2 cellular contexts compared by ENCODE assay signal in the genomic region with DNA sequence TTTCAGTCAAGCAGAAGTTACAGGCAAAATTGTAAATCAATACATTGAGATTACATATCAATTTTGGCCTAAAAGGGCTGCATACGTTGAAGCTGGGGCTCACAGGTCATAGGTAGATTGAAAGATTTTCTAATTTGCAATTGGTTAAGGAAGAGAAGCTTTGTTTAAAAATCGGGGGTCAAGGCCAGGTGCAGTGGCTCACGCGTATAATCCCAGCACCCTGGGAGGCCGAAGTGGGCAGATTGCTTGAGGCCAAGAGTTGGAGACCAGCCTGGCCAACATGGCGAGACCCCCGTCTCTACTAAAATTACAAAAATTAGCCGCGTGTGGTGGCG.
TF ChIP-seq lines count a peak whose summit lies in the region.

No MANE protein-coding gene starts in this region.

TF ChIP-seq in HepG2, 621 proteins besides CTCF, POLR2A, EP300 and RAD21:
- TF ChIP-seq, protein P1, sequence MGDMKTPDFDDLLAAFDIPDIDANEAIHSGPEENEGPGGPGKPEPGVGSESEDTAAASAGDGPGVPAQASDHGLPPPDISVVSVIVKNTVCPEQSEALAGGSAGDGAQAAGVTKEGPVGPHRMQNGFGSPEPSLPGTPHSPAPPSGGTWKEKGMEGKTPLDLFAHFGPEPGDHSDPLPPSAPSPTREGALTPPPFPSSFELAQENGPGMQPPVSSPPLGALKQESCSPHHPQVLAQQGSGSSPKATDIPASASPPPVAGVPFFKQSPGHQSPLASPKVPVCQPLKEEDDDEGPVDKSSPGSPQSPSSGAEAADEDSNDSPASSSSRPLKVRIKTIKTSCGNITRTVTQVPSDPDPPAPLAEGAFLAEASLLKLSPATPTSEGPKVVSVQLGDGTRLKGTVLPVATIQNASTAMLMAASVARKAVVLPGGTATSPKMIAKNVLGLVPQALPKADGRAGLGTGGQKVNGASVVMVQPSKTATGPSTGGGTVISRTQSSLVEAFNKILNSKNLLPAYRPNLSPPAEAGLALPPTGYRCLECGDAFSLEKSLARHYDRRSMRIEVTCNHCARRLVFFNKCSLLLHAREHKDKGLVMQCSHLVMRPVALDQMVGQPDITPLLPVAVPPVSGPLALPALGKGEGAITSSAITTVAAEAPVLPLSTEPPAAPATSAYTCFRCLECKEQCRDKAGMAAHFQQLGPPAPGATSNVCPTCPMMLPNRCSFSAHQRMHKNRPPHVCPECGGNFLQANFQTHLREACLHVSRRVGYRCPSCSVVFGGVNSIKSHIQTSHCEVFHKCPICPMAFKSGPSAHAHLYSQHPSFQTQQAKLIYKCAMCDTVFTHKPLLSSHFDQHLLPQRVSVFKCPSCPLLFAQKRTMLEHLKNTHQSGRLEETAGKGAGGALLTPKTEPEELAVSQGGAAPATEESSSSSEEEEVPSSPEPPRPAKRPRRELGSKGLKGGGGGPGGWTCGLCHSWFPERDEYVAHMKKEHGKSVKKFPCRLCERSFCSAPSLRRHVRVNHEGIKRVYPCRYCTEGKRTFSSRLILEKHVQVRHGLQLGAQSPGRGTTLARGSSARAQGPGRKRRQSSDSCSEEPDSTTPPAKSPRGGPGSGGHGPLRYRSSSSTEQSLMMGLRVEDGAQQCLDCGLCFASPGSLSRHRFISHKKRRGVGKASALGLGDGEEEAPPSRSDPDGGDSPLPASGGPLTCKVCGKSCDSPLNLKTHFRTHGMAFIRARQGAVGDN (CRISPR knock-in tag; IDR thresholded peaks at IDR 0.05) = peak; percentile 53
- TF ChIP-seq ZNF160 (CRISPR knock-in tag; IDR thresholded peaks at IDR 0.05) = no peak
- no peak for TF ChIP-seq TEAD3 (CRISPR knock-in tag; optimal IDR thresholded peaks at IDR 0.05; ENCODE audit: borderline replicate concordance)
- TF ChIP-seq, protein P2, sequence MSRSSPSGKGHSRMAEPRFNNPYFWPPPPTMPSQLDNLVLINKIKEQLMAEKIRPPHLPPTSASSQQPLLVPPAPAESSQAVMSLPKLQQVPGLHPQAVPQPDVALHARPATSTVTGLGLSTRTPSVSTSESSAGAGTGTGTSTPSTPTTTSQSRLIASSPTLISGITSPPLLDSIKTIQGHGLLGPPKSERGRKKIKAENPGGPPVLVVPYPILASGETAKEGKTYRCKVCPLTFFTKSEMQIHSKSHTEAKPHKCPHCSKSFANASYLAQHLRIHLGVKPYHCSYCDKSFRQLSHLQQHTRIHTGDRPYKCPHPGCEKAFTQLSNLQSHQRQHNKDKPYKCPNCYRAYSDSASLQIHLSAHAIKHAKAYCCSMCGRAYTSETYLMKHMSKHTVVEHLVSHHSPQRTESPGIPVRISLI (CRISPR knock-in tag; IDR thresholded peaks at IDR 0.05; ENCODE audit: borderline replicate concordance) = no peak
- TF ChIP-seq GPN1 (CRISPR knock-in tag; IDR thresholded peaks at IDR 0.05; ENCODE audit: borderline replicate concordance) = no peak
- no peak for TF ChIP-seq TAF1 (CRISPR knock-in tag; IDR thresholded peaks at IDR 0.05)
- TF ChIP-seq EED (CRISPR knock-in tag; IDR thresholded peaks at IDR 0.05) = 0 out of 2 replicates have a peak, but pooled peaks have one; percentile 29
- TF ChIP-seq RARA (CRISPR knock-in tag; IDR thresholded peaks at IDR 0.05) = 0 out of 2 replicates have a peak, but pooled peaks have one; percentile 8
- TF ChIP-seq ZBTB21 (CRISPR knock-in tag; IDR thresholded peaks at IDR 0.05) = no peak
- no peak for TF ChIP-seq ZMYM2 (CRISPR knock-in tag; IDR thresholded peaks at IDR 0.05)

TF ChIP-seq in K562, 482 proteins besides CTCF, POLR2A, EP300 and RAD21 (continued from another document and continues in another):
- TF ChIP-seq, protein P3, sequence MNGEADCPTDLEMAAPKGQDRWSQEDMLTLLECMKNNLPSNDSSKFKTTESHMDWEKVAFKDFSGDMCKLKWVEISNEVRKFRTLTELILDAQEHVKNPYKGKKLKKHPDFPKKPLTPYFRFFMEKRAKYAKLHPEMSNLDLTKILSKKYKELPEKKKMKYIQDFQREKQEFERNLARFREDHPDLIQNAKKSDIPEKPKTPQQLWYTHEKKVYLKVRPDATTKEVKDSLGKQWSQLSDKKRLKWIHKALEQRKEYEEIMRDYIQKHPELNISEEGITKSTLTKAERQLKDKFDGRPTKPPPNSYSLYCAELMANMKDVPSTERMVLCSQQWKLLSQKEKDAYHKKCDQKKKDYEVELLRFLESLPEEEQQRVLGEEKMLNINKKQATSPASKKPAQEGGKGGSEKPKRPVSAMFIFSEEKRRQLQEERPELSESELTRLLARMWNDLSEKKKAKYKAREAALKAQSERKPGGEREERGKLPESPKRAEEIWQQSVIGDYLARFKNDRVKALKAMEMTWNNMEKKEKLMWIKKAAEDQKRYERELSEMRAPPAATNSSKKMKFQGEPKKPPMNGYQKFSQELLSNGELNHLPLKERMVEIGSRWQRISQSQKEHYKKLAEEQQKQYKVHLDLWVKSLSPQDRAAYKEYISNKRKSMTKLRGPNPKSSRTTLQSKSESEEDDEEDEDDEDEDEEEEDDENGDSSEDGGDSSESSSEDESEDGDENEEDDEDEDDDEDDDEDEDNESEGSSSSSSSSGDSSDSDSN (IDR thresholded peaks at IDR 0.05; ENCODE audit: borderline replicate concordance in 1 of 2, low read depth in 2 of 2, low read length in 2 of 2) = no peak
- TF ChIP-seq MEF2A (IDR thresholded peaks at IDR 0.05; ENCODE audit: control insufficient read depth, low read depth, low read length) = no peak
- TF ChIP-seq, protein P4, sequence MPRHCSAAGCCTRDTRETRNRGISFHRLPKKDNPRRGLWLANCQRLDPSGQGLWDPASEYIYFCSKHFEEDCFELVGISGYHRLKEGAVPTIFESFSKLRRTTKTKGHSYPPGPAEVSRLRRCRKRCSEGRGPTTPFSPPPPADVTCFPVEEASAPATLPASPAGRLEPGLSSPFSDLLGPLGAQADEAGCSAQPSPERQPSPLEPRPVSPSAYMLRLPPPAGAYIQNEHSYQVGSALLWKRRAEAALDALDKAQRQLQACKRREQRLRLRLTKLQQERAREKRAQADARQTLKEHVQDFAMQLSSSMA (CRISPR knock-in tag; IDR thresholded peaks at IDR 0.05) = no peak
- no peak for TF ChIP-seq RCOR1 (IDR thresholded peaks at IDR 0.05; ENCODE audit: borderline replicate concordance in 1 of 2, low read depth in 2 of 2, low read length in 2 of 2)
- TF ChIP-seq ZNF695 (CRISPR knock-in tag; IDR thresholded peaks at IDR 0.05) = no peak
- TF ChIP-seq RHOXF2B (CRISPR knock-in tag; conservative IDR thresholded peaks at IDR 0.05) = no peak
- no peak for TF ChIP-seq TCFL5 (CRISPR knock-in tag; conservative IDR thresholded peaks at IDR 0.05)
- TF ChIP-seq, protein P5, sequence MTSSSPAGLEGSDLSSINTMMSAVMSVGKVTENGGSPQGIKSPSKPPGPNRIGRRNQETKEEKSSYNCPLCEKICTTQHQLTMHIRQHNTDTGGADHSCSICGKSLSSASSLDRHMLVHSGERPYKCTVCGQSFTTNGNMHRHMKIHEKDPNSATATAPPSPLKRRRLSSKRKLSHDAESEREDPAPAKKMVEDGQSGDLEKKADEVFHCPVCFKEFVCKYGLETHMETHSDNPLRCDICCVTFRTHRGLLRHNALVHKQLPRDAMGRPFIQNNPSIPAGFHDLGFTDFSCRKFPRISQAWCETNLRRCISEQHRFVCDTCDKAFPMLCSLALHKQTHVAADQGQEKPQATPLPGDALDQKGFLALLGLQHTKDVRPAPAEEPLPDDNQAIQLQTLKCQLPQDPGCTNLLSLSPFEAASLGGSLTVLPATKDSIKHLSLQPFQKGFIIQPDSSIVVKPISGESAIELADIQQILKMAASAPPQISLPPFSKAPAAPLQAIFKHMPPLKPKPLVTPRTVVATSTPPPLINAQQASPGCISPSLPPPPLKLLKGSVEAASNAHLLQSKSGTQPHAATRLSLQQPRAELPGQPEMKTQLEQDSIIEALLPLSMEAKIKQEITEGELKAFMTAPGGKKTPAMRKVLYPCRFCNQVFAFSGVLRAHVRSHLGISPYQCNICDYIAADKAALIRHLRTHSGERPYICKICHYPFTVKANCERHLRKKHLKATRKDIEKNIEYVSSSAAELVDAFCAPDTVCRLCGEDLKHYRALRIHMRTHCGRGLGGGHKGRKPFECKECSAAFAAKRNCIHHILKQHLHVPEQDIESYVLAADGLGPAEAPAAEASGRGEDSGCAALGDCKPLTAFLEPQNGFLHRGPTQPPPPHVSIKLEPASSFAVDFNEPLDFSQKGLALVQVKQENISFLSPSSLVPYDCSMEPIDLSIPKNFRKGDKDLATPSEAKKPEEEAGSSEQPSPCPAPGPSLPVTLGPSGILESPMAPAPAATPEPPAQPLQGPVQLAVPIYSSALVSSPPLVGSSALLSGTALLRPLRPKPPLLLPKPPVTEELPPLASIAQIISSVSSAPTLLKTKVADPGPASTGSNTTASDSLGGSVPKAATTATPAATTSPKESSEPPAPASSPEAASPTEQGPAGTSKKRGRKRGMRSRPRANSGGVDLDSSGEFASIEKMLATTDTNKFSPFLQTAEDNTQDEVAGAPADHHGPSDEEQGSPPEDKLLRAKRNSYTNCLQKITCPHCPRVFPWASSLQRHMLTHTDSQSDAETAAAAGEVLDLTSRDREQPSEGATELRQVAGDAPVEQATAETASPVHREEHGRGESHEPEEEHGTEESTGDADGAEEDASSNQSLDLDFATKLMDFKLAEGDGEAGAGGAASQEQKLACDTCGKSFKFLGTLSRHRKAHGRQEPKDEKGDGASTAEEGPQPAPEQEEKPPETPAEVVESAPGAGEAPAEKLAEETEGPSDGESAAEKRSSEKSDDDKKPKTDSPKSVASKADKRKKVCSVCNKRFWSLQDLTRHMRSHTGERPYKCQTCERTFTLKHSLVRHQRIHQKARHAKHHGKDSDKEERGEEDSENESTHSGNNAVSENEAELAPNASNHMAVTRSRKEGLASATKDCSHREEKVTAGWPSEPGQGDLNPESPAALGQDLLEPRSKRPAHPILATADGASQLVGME (CRISPR knock-in tag; IDR thresholded peaks at IDR 0.05) = 0 out of 2 replicates have a peak, but pooled peaks have one; percentile 11
- no peak for TF ChIP-seq IRF2 (CRISPR knock-in tag; IDR thresholded peaks at IDR 0.05)
- TF ChIP-seq ZNF212 (CRISPR knock-in tag; IDR thresholded peaks at IDR 0.05) = 0 out of 2 replicates have a peak, but pooled peaks have one; percentile 2
- TF ChIP-seq HOXB6 (CRISPR knock-in tag; IDR thresholded peaks at IDR 0.05; ENCODE audit: borderline replicate concordance) = no peak
- TF ChIP-seq, protein P6, sequence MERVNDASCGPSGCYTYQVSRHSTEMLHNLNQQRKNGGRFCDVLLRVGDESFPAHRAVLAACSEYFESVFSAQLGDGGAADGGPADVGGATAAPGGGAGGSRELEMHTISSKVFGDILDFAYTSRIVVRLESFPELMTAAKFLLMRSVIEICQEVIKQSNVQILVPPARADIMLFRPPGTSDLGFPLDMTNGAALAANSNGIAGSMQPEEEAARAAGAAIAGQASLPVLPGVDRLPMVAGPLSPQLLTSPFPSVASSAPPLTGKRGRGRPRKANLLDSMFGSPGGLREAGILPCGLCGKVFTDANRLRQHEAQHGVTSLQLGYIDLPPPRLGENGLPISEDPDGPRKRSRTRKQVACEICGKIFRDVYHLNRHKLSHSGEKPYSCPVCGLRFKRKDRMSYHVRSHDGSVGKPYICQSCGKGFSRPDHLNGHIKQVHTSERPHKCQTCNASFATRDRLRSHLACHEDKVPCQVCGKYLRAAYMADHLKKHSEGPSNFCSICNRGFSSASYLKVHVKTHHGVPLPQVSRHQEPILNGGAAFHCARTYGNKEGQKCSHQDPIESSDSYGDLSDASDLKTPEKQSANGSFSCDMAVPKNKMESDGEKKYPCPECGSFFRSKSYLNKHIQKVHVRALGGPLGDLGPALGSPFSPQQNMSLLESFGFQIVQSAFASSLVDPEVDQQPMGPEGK (CRISPR knock-in tag; IDR thresholded peaks at IDR 0.05; ENCODE audit: borderline replicate concordance) = peak; percentile 1; the same call in 1 of the 2 replicates
- no peak for TF ChIP-seq HNRNPK (IDR thresholded peaks at IDR 0.05; ENCODE audit: low read depth, low read length, poor library complexity, severe bottlenecking)
- TF ChIP-seq NFIX (CRISPR knock-in tag; IDR thresholded peaks at IDR 0.05; ENCODE audit: low read depth) = no peak
- TF ChIP-seq ELF4 (CRISPR knock-in tag; IDR thresholded peaks at IDR 0.05) = 0 out of 2 replicates have a peak, but pooled peaks have one; percentile 48
- TF ChIP-seq L3MBTL2 (IDR thresholded peaks at IDR 0.05) = no peak
- TF ChIP-seq, protein P7, sequence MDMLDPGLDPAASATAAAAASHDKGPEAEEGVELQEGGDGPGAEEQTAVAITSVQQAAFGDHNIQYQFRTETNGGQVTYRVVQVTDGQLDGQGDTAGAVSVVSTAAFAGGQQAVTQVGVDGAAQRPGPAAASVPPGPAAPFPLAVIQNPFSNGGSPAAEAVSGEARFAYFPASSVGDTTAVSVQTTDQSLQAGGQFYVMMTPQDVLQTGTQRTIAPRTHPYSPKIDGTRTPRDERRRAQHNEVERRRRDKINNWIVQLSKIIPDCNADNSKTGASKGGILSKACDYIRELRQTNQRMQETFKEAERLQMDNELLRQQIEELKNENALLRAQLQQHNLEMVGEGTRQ (CRISPR knock-in tag; IDR thresholded peaks at IDR 0.05) = no peak
- no peak for TF ChIP-seq ZBTB1 (CRISPR knock-in tag; IDR thresholded peaks at IDR 0.05; ENCODE audit: borderline replicate concordance, low read depth)
- TF ChIP-seq TBL1XR1 (IDR thresholded peaks at IDR 0.05; ENCODE audit: low read length in 2 of 2) = no peak
- TF ChIP-seq, protein P8, sequence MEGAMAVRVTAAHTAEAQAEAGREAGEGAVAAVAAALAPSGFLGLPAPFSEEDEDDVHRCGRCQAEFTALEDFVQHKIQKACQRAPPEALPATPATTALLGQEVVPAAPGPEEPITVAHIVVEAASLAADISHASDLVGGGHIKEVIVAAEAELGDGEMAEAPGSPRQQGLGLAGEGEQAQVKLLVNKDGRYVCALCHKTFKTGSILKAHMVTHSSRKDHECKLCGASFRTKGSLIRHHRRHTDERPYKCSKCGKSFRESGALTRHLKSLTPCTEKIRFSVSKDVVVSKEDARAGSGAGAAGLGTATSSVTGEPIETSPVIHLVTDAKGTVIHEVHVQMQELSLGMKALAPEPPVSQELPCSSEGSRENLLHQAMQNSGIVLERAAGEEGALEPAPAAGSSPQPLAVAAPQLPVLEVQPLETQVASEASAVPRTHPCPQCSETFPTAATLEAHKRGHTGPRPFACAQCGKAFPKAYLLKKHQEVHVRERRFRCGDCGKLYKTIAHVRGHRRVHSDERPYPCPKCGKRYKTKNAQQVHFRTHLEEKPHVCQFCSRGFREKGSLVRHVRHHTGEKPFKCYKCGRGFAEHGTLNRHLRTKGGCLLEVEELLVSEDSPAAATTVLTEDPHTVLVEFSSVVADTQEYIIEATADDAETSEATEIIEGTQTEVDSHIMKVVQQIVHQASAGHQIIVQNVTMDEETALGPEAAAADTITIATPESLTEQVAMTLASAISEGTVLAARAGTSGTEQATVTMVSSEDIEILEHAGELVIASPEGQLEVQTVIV (CRISPR knock-in tag; IDR thresholded peaks at IDR 0.05; ENCODE audit: borderline replicate concordance) = no peak
